In the genomic region with DNA sequence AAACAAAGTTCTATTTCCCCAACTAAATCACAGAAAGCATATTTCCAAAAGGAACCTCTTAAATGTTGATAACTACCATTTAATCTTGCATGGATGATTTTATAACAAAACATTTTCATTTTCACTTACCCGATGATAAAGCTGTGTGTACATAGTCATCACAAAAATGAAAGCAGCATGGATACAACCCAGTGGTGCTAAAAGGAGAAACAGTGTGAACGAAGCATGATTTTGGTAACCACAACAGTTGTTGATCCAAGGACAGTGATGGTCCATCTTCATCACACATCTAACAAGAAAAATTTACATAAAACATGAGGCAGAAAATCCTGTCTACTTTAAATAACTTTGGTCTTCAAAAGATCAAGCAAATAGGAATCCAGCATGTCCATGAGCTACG, we compare ENCODE assay signal across 19 cellular contexts. TPM values are rescaled to one million over a fixed set of nuclear protein-coding genes. Genes with fewer than 3 reads are reported as not detected.
DNase-seq lines count a peak whose midpoint lies in the region; ATAC-seq and TF ChIP-seq lines count a peak whose summit lies in the region.
"Had no signal": no experiment of that assay in that cellular context is flagged by ENCODE, and none has a peak within 500 bp of the region (broad histone marks: within the 10 kb centered on the region; RNA-seq: fewer than 3 reads in every experiment).

No MANE protein-coding gene starts in this region.

- H3K4me3 Mint-ChIP-seq in activated naive CD4-positive, alpha-beta T cell treated with anti-CD3 and anti-CD28 coated beads, Interleukin-2, amount 50 U/mL, for 24 hours, result peak overlapping the region; percentile 1
- H3K4me3 Mint-ChIP-seq in activated naive CD8-positive, alpha-beta T cell, result no peak overlapping the region
- H3K4me3 Mint-ChIP-seq in stimulated activated naive CD8-positive, alpha-beta T cell treated with anti-CD3 and anti-CD28 coated beads, Interleukin-15, amount 100 ng/mL, for 72 hours, result peak overlapping the region; percentile 5 to 21
- H3K4me3 Mint-ChIP-seq: naive thymus-derived CD8-positive, alpha-beta T cell had no signal

- no peak for TF ChIP-seq CTCF in omental fat pad (IDR thresholded peaks at IDR 0.05)

- no peak for DNase-seq in activated naive CD4-positive, alpha-beta T cell (lab: John Stamatoyannopoulos, UW)
- no peak for DNase-seq in stimulated activated naive CD8-positive, alpha-beta T cell treated with anti-CD3 and anti-CD28 coated beads, Interleukin-15, amount 100 ng/mL, for 72 hours
- DNase-seq in omental fat pad (ENCODE audit: low spot score) (no peak), NK-92 (lab: John Stamatoyannopoulos, UW; ENCODE audit: unreplicated experiment) (no peak)
- DNase-seq: activated T-cell treated with anti-CD3 and anti-CD28 coated beads for 4 hours; caudate nucleus; DMS79 treated with DMSO at 0.1 percent for 48 hours; GF-D8; kidney; midbrain; MV-4-11; naive thymus-derived CD8-positive, alpha-beta T cell; ovary; stimulated activated CD8-positive, alpha-beta memory T cell treated with anti-CD3 and anti-CD28 coated beads, Interleukin-4, amount 100 ng/mL, for 48 hours; upper lobe of left lung had no signal

- peak overlapping the region; percentile 25 for H3K27ac Mint-ChIP-seq in activated naive CD4-positive, alpha-beta T cell treated with anti-CD3 and anti-CD28 coated beads, Interleukin-2, amount 50 U/mL, for 24 hours
- peak overlapping the region; percentile 64 for H3K27ac Mint-ChIP-seq in activated naive CD8-positive, alpha-beta T cell
- H3K27ac Mint-ChIP-seq in stimulated activated naive CD8-positive, alpha-beta T cell treated with anti-CD3 and anti-CD28 coated beads, Interleukin-15, amount 100 ng/mL, for 72 hours, result peak overlapping the region; percentile 55 to 56

- H3K36me3 Mint-ChIP-seq in activated naive CD4-positive, alpha-beta T cell treated with anti-CD3 and anti-CD28 coated beads, Interleukin-2, amount 50 U/mL, for 24 hours, result peaks cover 17% of the 10 kb centered on the region
- peaks cover 2% of the 10 kb centered on the region for H3K36me3 Mint-ChIP-seq in activated naive CD8-positive, alpha-beta T cell

- no peaks in the 10 kb centered on the region for H3K9me3 Mint-ChIP-seq in activated naive CD4-positive, alpha-beta T cell treated with anti-CD3 and anti-CD28 coated beads, Interleukin-2, amount 50 U/mL, for 24 hours
- H3K9me3 Mint-ChIP-seq in activated naive CD8-positive, alpha-beta T cell (ENCODE audit: low read depth), result no peaks in the 10 kb centered on the region
- no peaks in the 10 kb centered on the region for H3K9me3 Mint-ChIP-seq in stimulated activated naive CD8-positive, alpha-beta T cell treated with anti-CD3 and anti-CD28 coated beads, Interleukin-15, amount 100 ng/mL, for 72 hours
- H3K9me3 Mint-ChIP-seq: naive thymus-derived CD8-positive, alpha-beta T cell had no signal

- ATAC-seq in HG03432 (IDR thresholded peaks at IDR 0.05; ENCODE audit: unreplicated experiment) (peak; percentile 24), omental fat pad (ENCODE audit: low FRiP score) (no peak)
- ATAC-seq in stimulated activated naive CD8-positive, alpha-beta T cell treated with anti-CD3 and anti-CD28 coated beads, Interleukin-15, amount 100 ng/mL, for 72 hours, result no peak
- ATAC-seq: naive thymus-derived CD8-positive, alpha-beta T cell; SK-N-SH treated with all-trans-retinoic acid at 6 μM for 48 hours had no signal

- H3K4me1 Mint-ChIP-seq in activated naive CD4-positive, alpha-beta T cell treated with anti-CD3 and anti-CD28 coated beads, Interleukin-2, amount 50 U/mL, for 24 hours, result peaks cover 50% of the 10 kb centered on the region
- peaks cover 40% of the 10 kb centered on the region for H3K4me1 Mint-ChIP-seq in activated naive CD8-positive, alpha-beta T cell (ENCODE audit: low read depth)
- H3K4me1 Mint-ChIP-seq in stimulated activated naive CD8-positive, alpha-beta T cell treated with anti-CD3 and anti-CD28 coated beads, Interleukin-15, amount 100 ng/mL, for 72 hours, result peaks cover 33% of the 10 kb centered on the region

- H3K27me3 Mint-ChIP-seq in activated naive CD4-positive, alpha-beta T cell treated with anti-CD3 and anti-CD28 coated beads, Interleukin-2, amount 50 U/mL, for 24 hours, result no peaks in the 10 kb centered on the region
- H3K27me3 Mint-ChIP-seq in activated naive CD8-positive, alpha-beta T cell, result no peaks in the 10 kb centered on the region
- H3K27me3 Mint-ChIP-seq in stimulated activated naive CD8-positive, alpha-beta T cell treated with anti-CD3 and anti-CD28 coated beads, Interleukin-15, amount 100 ng/mL, for 72 hours, result no peaks in the 10 kb centered on the region
- H3K27me3 Mint-ChIP-seq: naive thymus-derived CD8-positive, alpha-beta T cell had no signal

RNA-seq across cellular contexts. Expression of a gene that starts 4.7 kb away (rescaled TPM):
- total RNA-seq in omental fat pad, result 10 to 100 TPM; 21.9 to 35.9 (median 26.5) TPM

RNA-seq across cellular contexts. Expression of a gene that starts 5.0 kb away (rescaled TPM):
- total RNA-seq in omental fat pad, result 10 to 100 TPM; 43.5 to 80.4 (median 62.3) TPM
